In the genomic region with DNA sequence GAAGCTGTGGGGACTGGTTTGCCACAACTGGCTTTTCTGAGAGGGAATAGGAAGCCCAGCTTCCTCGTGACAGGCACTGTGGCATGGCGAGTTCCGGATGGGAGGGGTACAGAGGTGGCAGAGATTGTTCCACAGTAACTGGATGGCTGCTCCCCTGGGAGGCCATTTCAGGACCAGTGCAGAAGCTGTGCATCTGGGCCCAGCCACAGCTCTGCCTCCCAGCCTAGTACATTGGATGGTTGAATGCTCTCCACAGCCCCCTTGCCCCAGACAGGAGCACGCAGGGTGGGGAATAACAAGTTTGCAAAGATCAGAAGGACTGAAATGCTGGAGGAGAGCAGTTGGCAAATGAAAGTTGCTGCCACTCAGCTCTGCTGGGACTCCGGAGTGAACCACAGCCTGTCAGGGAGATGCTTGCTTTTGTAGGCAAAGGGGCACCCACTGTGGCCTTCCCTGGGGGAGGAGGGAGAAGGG, we compare ENCODE assay signal across 20 cellular contexts. TPM values are rescaled to one million over a fixed set of nuclear protein-coding genes. Genes with fewer than 3 reads are reported as not detected.
DNase-seq lines count a peak whose midpoint lies in the region; ATAC-seq, FAIRE-seq and TF ChIP-seq lines count a peak whose summit lies in the region.
"Had no signal": no experiment of that assay in that cellular context is flagged by ENCODE, and none has a peak within 500 bp of the region (broad histone marks: within the 10 kb centered on the region; RNA-seq: fewer than 3 reads in every experiment).

No MANE protein-coding gene starts in this region.

- H2AFZ ChIP-seq in GM12878 (ENCODE audit: control insufficient read depth, low read depth, low read length): no peak overlapping the region

- CTCF ChIA-PET in GM12878 (lab: Yijun Ruan, JAX): interaction anchor here (1.1 to 1.4 kb wide), 2 partner anchors 12 to 388 kb away, joined by 3 read pairs; no protein-coding TSS in a partner anchor
- CTCF ChIA-PET in MCF 10A (lab: Yijun Ruan, JAX): no interaction called here

- H3K27ac Mint-ChIP-seq in MCF 10A (ENCODE audit: low read depth, unreplicated experiment): no peak overlapping the region
- H3K27ac Mint-ChIP-seq: activated CD4-positive, alpha-beta T cell treated with anti-CD3 and anti-CD28 coated beads for 36 hours; CD4-positive, alpha-beta memory T cell; H9; nephron progenitor cell had no signal

- intact Hi-C loops in GM12878 (cut with micrococcal nuclease; ENCODE audit: unreplicated experiment) (no loop called here), MCF 10A (cut with micrococcal nuclease) (no loop called here)

- H3K9me3 ChIP-seq in cardiac muscle cell (ENCODE audit: low read depth): no peaks in the 10 kb centered on the region
- no peaks in the 10 kb centered on the region for H3K9me3 ChIP-seq in right atrium auricular region
- H3K9me3 ChIP-seq in GM12878 (replicated peaks; ENCODE audit: control insufficient read depth, insufficient read depth, low read length): no peaks in the 10 kb centered on the region
- H3K9me3 ChIP-seq in stomach smooth muscle (ENCODE audit: control insufficient read depth in 2 of 2, low read length in 2 of 2): no peaks in the 10 kb centered on the region

- in situ Hi-C loops in GM12878 (cut with MboI): no loop called here

- RAD21 ChIA-PET in GM12878 (lab: Charles Lee; ENCODE audit: unreplicated experiment): no interaction called here

- H3K9ac ChIP-seq in GM12878 (ENCODE audit: control insufficient read depth, insufficient read depth, low read length): no peak overlapping the region
- H3K9ac ChIP-seq in stomach smooth muscle (ENCODE audit: low read length in 2 of 2): peak overlapping the region in 1 of 2 donors; percentile 29

- FAIRE-seq in GM12878 (lab: Jason Lieb, UNC): no peak
- FAIRE-seq: islet of Langerhans had no signal

- H3K4me1 ChIP-seq in cardiac muscle cell (ENCODE audit: low read depth): peaks cover 16% of the 10 kb centered on the region
- peaks cover 0 to 53% of the 10 kb centered on the region in 2 donors for H3K4me1 ChIP-seq in right atrium auricular region
- H3K4me1 ChIP-seq in GM12878 (ENCODE audit: control insufficient read depth, insufficient read depth, low read length): peaks cover 3% of the 10 kb centered on the region; the same call in 1 of the 2 replicates
- H3K4me1 ChIP-seq in stomach smooth muscle (ENCODE audit: control insufficient read depth, insufficient read depth, low read length): peaks cover 47% of the 10 kb centered on the region

- BruUV-seq in GM12878 (replicated peaks; lab: Mats Ljungman, UMichigan): no TSS peak
- BruUV-seq in MCF 10A (replicated peaks; lab: Mats Ljungman, UMichigan): no TSS peak

- no peaks in the 10 kb centered on the region for H3K79me2 ChIP-seq in GM12878 (ENCODE audit: control insufficient read depth, insufficient read depth, low read length)

- H3K36me3 ChIP-seq in cardiac muscle cell: no peaks in the 10 kb centered on the region
- H3K36me3 ChIP-seq in right atrium auricular region: no peaks in the 10 kb centered on the region
- H3K36me3 ChIP-seq in GM12878 (ENCODE audit: control insufficient read depth in 2 of 2, insufficient read depth in 2 of 2, low read length in 1 of 2): peaks cover 4 to 21% of the 10 kb centered on the region in 2 experiments
- H3K36me3 ChIP-seq in stomach smooth muscle (ENCODE audit: control insufficient read depth in 2 of 2, insufficient read depth in 2 of 2, low read length in 2 of 2): no peaks in the 10 kb centered on the region

- H3K36me3 Mint-ChIP-seq in MCF 10A (ENCODE audit: insufficient read depth, unreplicated experiment): peaks cover 59% of the 10 kb centered on the region
- H3K36me3 Mint-ChIP-seq: CD4-positive, alpha-beta memory T cell had no signal

- TF ChIP-seq POLR2A in GM12878 (IDR thresholded peaks at IDR 0.05; ENCODE audit: low read depth, low read length): no peak

- WGBS in GM12878 (ENCODE audit: insufficient coverage, insufficient replicate concordance, low lambda C conversion rate, missing lambda C conversion rate): 73% methylated on average over 5 of the region's 5 CpGs

- no peak overlapping the region; the same call in 1 of the 2 replicates for H3K4me2 ChIP-seq in GM12878 (ENCODE audit: control insufficient read depth, insufficient read depth)

- H3K27ac ChIP-seq in cardiac muscle cell: peak overlapping the region; percentile 38
- no peak overlapping the region for H3K27ac ChIP-seq in right atrium auricular region
- no peak overlapping the region for H3K27ac ChIP-seq in GM12878 (ENCODE audit: control insufficient read depth, insufficient read depth)
- H3K27ac ChIP-seq in stomach smooth muscle (ENCODE audit: low read length): peak overlapping the region; percentile 60
- H3K27ac ChIP-seq: SK-N-MC had no signal

- no peaks in the 10 kb centered on the region for H4K20me1 ChIP-seq in GM12878 (ENCODE audit: control insufficient read depth, insufficient read depth)

- ATAC-seq in GM12878 (peak; percentile 33; the same call in 2 of the 3 replicates), GM19467 (IDR thresholded peaks at IDR 0.05; ENCODE audit: unreplicated experiment) (no peak), GM19463 (IDR thresholded peaks at IDR 0.05; ENCODE audit: unreplicated experiment) (no peak)
- ATAC-seq: activated CD4-positive, alpha-beta T cell treated with anti-CD3 and anti-CD28 coated beads for 36 hours; stimulated activated naive CD8-positive, alpha-beta T cell treated with anti-CD3 and anti-CD28 coated beads, Interleukin-15, amount 100 ng/mL, for 72 hours had no signal

- H3K9me3 Mint-ChIP-seq in MCF 10A (ENCODE audit: unreplicated experiment): no peaks in the 10 kb centered on the region
- H3K9me3 Mint-ChIP-seq: CD4-positive, alpha-beta memory T cell; central memory CD8-positive, alpha-beta T cell; nephron progenitor cell; stimulated activated naive CD8-positive, alpha-beta T cell treated with anti-CD3 and anti-CD28 coated beads, Interleukin-15, amount 100 ng/mL, for 72 hours had no signal

- POLR2A ChIA-PET in GM12878 (lab: Charles Lee): interaction anchor here (1.2 kb wide), 1 partner anchor 12 kb away, joined by 4 read pairs; no protein-coding TSS in a partner anchor
- POLR2A ChIA-PET in MCF 10A (lab: Yijun Ruan, JAX): interaction anchor here (0.6 to 1.1 kb wide), 2 partner anchors 16 to 102 kb away, joined by 3 read pairs; no protein-coding TSS in a partner anchor

- H3K27me3 ChIP-seq in cardiac muscle cell (no peaks in the 10 kb centered on the region), right atrium auricular region (no peaks in the 10 kb centered on the region), GM12878 (replicated peaks in 1 of 2; ENCODE audit: control insufficient read depth in 2 of 2, insufficient read depth in 2 of 2, low read length in 1 of 2) (no peaks in the 10 kb centered on the region), stomach smooth muscle (ENCODE audit: control insufficient read depth in 1 of 2, insufficient read depth in 2 of 2, low read length in 2 of 2) (no peaks in the 10 kb centered on the region)

- peaks cover 30% of the 10 kb centered on the region for H3K4me1 Mint-ChIP-seq in MCF 10A (ENCODE audit: insufficient read depth, unreplicated experiment)
- H3K4me1 Mint-ChIP-seq: activated CD4-positive, alpha-beta T cell treated with anti-CD3 and anti-CD28 coated beads for 36 hours; CD4-positive, alpha-beta memory T cell; central memory CD8-positive, alpha-beta T cell had no signal

- no peaks in the 10 kb centered on the region for H3K27me3 Mint-ChIP-seq in MCF 10A (ENCODE audit: insufficient read depth, unreplicated experiment)
- H3K27me3 Mint-ChIP-seq: activated CD4-positive, alpha-beta T cell treated with anti-CD3 and anti-CD28 coated beads for 36 hours; central memory CD8-positive, alpha-beta T cell; stimulated activated naive CD8-positive, alpha-beta T cell treated with anti-CD3 and anti-CD28 coated beads, Interleukin-15, amount 100 ng/mL, for 72 hours had no signal

- no peak overlapping the region for H3K4me3 Mint-ChIP-seq in MCF 10A (ENCODE audit: unreplicated experiment)
- H3K4me3 Mint-ChIP-seq: activated CD4-positive, alpha-beta T cell treated with anti-CD3 and anti-CD28 coated beads for 36 hours; CD4-positive, alpha-beta memory T cell; central memory CD8-positive, alpha-beta T cell; H9; nephron progenitor cell; stimulated activated naive CD8-positive, alpha-beta T cell treated with anti-CD3 and anti-CD28 coated beads, Interleukin-15, amount 100 ng/mL, for 72 hours had no signal

- SMC1A ChIA-PET in GM12878 (lab: Charles Lee; ENCODE audit: uncharacterized antibody, unreplicated experiment): interaction anchor here (0.8 kb wide), 1 partner anchor 9 kb away, joined by 4 read pairs; no protein-coding TSS in a partner anchor

- DNase-seq in cardiac muscle cell (ENCODE audit: low read depth in 1 of 2, low spot score in 1 of 2) (no peak), right atrium auricular region (ENCODE audit: low spot score) (no peak), GM12878 (ENCODE audit: low read depth, low spot score) (no peak), myocyte (ENCODE audit: low read depth) (peak; percentile 36), MCF 10A (ENCODE audit: unreplicated experiment) (no peak)
- DNase-seq: activated CD4-positive, alpha-beta T cell treated with anti-CD3 and anti-CD28 coated beads for 36 hours; CD4-positive, alpha-beta memory T cell; DMS79 treated with DMSO at 0.1 percent for 48 hours; H9; Karpas-422; mesenchymal stem cell; NCI-H526; nephron progenitor cell; stimulated activated naive CD8-positive, alpha-beta T cell treated with anti-CD3 and anti-CD28 coated beads, Interleukin-15, amount 100 ng/mL, for 72 hours had no signal

- no peak for TF ChIP-seq EP300 in GM12878 (IDR thresholded peaks at IDR 0.05; ENCODE audit: borderline replicate concordance in 1 of 2, control insufficient read depth in 1 of 2, low read depth in 2 of 2, low read length in 2 of 2)

- H3K4me3 ChIP-seq in cardiac muscle cell (no peak overlapping the region), right atrium auricular region (no peak overlapping the region), GM12878 (no peak overlapping the region), stomach smooth muscle (ENCODE audit: low read length in 2 of 2) (peak overlapping the region in 1 of 2 donors; percentile 29)
- H3K4me3 ChIP-seq: SK-N-MC had no signal

- TF ChIP-seq RAD21 in GM12878 (IDR thresholded peaks at IDR 0.05; ENCODE audit: insufficient read depth, low read depth, low read length): no peak

- TF ChIP-seq CTCF in cardiac muscle cell (IDR thresholded peaks at IDR 0.05; ENCODE audit: low read depth, low read length) (no peak), right atrium auricular region (IDR thresholded peaks at IDR 0.05) (no peak), GM12878 (IDR thresholded peaks at IDR 0.05 in 2 of 3, conservative IDR thresholded peaks at IDR 0.05 in 1 of 3; ENCODE audit: control insufficient read depth in 2 of 3, extremely low read depth in 1 of 3, insufficient read depth in 1 of 3, low read depth in 3 of 3, low read length in 3 of 3) (no peak), MCF 10A (IDR thresholded peaks at IDR 0.05; ENCODE audit: unreplicated experiment) (no peak)

RNA-seq across cellular contexts. Expression of a gene that starts 51.7 kb away (rescaled TPM):
- 6.6 and 7.1 TPM in 2 replicates for total RNA-seq in cardiac muscle cell
- polyA plus RNA-seq in cardiac muscle cell: 8.4 and 10.0 TPM in 2 replicates
- 10 to 100 TPM in 1 of 2 donors, 1 to 10 TPM in 1; 7.7 to 11.9 TPM for total RNA-seq in right atrium auricular region
- 50.8 and 52.0 TPM in 2 replicates for total RNA-seq in GM12878 (2013; cell fraction: nucleolus; rRNA removed)
- 140 and 149 TPM in 2 replicates for total RNA-seq in GM12878 (2014; rRNA removed)
- 95.2 and 96.2 TPM in 2 replicates for total RNA-seq in GM12878 (2014; rRNA removed; fragmentation: Illumina TruSeq; extraction: Trizol)
- 114 and 116 TPM in 2 replicates for total RNA-seq in GM12878 (2021)
- 78.4 TPM for polyA plus RNA-seq in GM12878 (2011; ENCODE audit: low read depth)
- 19.7 and 23.7 TPM in 2 replicates for polyA plus RNA-seq in GM12878 (2011; rRNA removed)
- polyA plus RNA-seq in GM12878 (2011; cell fraction: cytosol; rRNA removed): 18.6 and 22.3 TPM in 2 replicates
- polyA plus RNA-seq in GM12878 (2011; cell fraction: nucleus; rRNA removed): 30.2 and 33.1 TPM in 2 replicates
- 92.4 and 94.8 TPM in 2 replicates for polyA plus RNA-seq in GM12878 (2012)
- polyA plus RNA-seq in GM12878 (2014; fragmentation: Illumina TruSeq; extraction: Trizol): 141 and 143 TPM in 2 replicates
- polyA plus RNA-seq in GM12878 (2014; fragmentation: Nextera tagmentation; extraction: Ambion mirVana): 10 to 100 TPM; 62.5 to 83.7 TPM
- 128 and 141 TPM in 2 replicates for polyA plus RNA-seq in GM12878 (2014; rRNA removed)
- 100 to 1,000 TPM; 242 to 245 TPM for polyA plus RNA-seq in GM12878 (2016; fragmentation: Nextera tagmentation; extraction: Ambion mirVana)
- polyA minus RNA-seq in GM12878 (2011; rRNA and poly(A)+ RNA removed): 27.0 and 41.7 TPM in 2 replicates
- 6.1 and 7.5 TPM in 2 replicates for polyA minus RNA-seq in GM12878 (2011; cell fraction: cytosol; rRNA and poly(A)+ RNA removed)
- polyA minus RNA-seq in GM12878 (2011; cell fraction: nucleus; rRNA and poly(A)+ RNA removed): 12.8 and 19.2 TPM in 2 replicates
- total RNA-seq in myocyte: 28.2 and 33.7 TPM in 2 replicates
- 49.6 TPM for polyA plus RNA-seq in myocyte (2012)
- total RNA-seq in MCF 10A (2022): 41.6 and 46.1 TPM in 2 replicates

Comparison
In these comparisons a context has a peak if more than half of its experiments do, and no peak if none do; other contexts are left out.
1. H3K27ac ChIP-seq: peak in cardiac muscle cell (single experiment) and stomach smooth muscle (single experiment); none in right atrium auricular region (0 of 2) and GM12878 (single experiment).